Comparison of ENCODE assay signal across 1 cellular context in genomic region chr17:43634681-43635125, GRCh38.
A peak's percentile ranks its signal among the peaks of the same experiment; 100 is the strongest.
TF ChIP-seq lines count a peak whose summit lies in the region.

No MANE protein-coding gene starts in this region.

TF ChIP-seq in K562, 482 proteins besides CTCF, POLR2A, EP300 and RAD21:
- TF ChIP-seq ZEB2 (IDR thresholded peaks at IDR 0.05) = no peak
- TF ChIP-seq CREM (IDR thresholded peaks at IDR 0.05; ENCODE audit: low read depth) = 0 out of 2 replicates have a peak, but pooled peaks have one; percentile 5
- TF ChIP-seq SAFB (IDR thresholded peaks at IDR 0.05; ENCODE audit: borderline replicate concordance, low read depth, low read length) = no peak
